In the genomic region with DNA sequence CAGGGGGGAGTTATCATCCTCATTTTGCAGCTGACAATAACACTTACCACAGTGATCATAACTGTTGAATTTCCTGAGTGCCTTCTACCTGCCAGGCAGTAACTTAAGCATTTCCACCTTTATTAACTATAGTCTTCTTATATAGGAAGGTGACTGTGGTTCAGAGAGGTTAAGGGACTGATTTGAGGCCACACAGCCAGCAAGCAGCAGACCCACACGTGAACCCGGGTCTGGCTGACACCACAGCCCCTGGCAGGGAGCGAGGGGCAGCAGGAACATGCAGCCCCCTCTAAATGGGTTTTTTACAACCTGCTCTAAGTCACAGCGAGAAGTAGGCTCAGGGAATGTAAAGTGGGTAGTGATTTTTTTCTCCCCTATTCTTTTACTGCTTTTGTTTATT, we compare ENCODE assay signal across 33 cellular contexts.
"Had no signal": no experiment of that assay in that cellular context is flagged by ENCODE, and none has a peak within 500 bp of the region (broad histone marks: within the 10 kb centered on the region; RNA-seq: fewer than 3 reads in every experiment).

No MANE protein-coding gene starts in this region.

- H3K27me3 ChIP-seq: adrenal gland, ascending aorta, body of pancreas, brain microvascular endothelial cell, breast epithelium, cardiac muscle cell had no signal

- DNase-seq: activated effector memory CD4-positive, alpha-beta T cell treated with anti-CD3 and anti-CD28 coated beads, Interleukin-2, amount 50 U/mL, for 16 hours; activated effector memory CD4-positive, alpha-beta T cell treated with Interleukin-2 at 50 U/mL for 16 hours; activated gamma-delta T cell; activated gamma-delta T cell treated with Interleukin-2 at 50 U/mL for 16 hours; activated naive CD4-positive, alpha-beta T cell; activated naive CD4-positive, alpha-beta T cell treated with anti-CD3 and anti-CD28 coated beads for 36 hours; activated naive CD4-positive, alpha-beta T cell treated with anti-CD3 and anti-CD28 coated beads, Interleukin-2, amount 10 ng/mL, durations not matched to agents 7 days and 5 days; activated naive CD4-positive, alpha-beta T cell treated with anti-CD3 and anti-CD28 coated beads, Interleukin-2, amount 50 U/mL, for 16 hours; activated naive CD4-positive, alpha-beta T cell treated with Interleukin-2 at 50 U/mL for 16 hours; activated naive CD8-positive, alpha-beta T cell treated with anti-CD3 and anti-CD28 coated beads for 36 hours; activated naive CD8-positive, alpha-beta T cell treated with anti-CD3 and anti-CD28 coated beads, Interleukin-2, amount 10 ng/mL, durations not matched to agents 7 days and 5 days; activated naive CD8-positive, alpha-beta T cell treated with anti-CD3 and anti-CD28 coated beads, Interleukin-2, amount 50 U/mL, for 24 hours; activated T-cell treated with anti-CD3 and anti-CD28 coated beads, Interleukin-2, amount 50 U/mL, for 1 hour; activated T-cell treated with anti-CD3 and anti-CD28 coated beads, Interleukin-2, amount 50 U/mL, for 24 hours; activated T-cell treated with anti-CD3 and anti-CD28 coated beads, Interleukin-2, amount 50 U/mL, for 4 hours; activated T-cell treated with anti-CD3 and anti-CD28 coated beads, Interleukin-2, amount 50 U/mL, for 48 hours; activated T-cell treated with anti-CD3 and anti-CD28 coated beads, Interleukin-2, amount 50 U/mL, for 72 hours; adrenal gland; amniotic stem cell; amygdala; anterior cingulate cortex; body of pancreas; brain microvascular endothelial cell; caudate nucleus; central memory CD4-positive, alpha-beta T cell; cerebellar nuclear complex had no signal

- H3K36me3 ChIP-seq: adrenal gland, ascending aorta, brain microvascular endothelial cell, breast epithelium, cardiac muscle cell had no signal

- H3K4me3 ChIP-seq: adrenal gland, ascending aorta, body of pancreas, breast epithelium, cardiac muscle cell had no signal

- H3K4me1 ChIP-seq: adrenal gland, ascending aorta, breast epithelium had no signal

- FAIRE-seq: astrocyte, bronchial epithelial cell had no signal

- ATAC-seq: activated naive CD4-positive, alpha-beta T cell treated with anti-CD3 and anti-CD28 coated beads, Interleukin-2, amount 50 U/mL, for 72 hours; activated naive CD8-positive, alpha-beta T cell treated with anti-CD3 and anti-CD28 coated beads, Interleukin-2, amount 50 U/mL, for 24 hours; activated T-cell treated with anti-CD3 and anti-CD28 coated beads, Interleukin-2, amount 50 U/mL, for 4 hours; activated T-cell treated with anti-CD3 and anti-CD28 coated beads, Interleukin-2, amount 50 U/mL, for 72 hours; activated T-helper 17 cell treated with anti-CD3 and anti-CD28 coated beads, Interleukin-2, amount 50 U/mL, for 72 hours; body of pancreas had no signal

- H3K27ac ChIP-seq: adrenal gland, ascending aorta, body of pancreas, brain microvascular endothelial cell, breast epithelium, cardiac muscle cell had no signal
